ENCODE assay signal across 11 cellular contexts in genomic region chr12:12528361-12529092, GRCh38. TPM values are rescaled to one million over a fixed set of nuclear protein-coding genes. Genes with fewer than 3 reads are reported as not detected.
DNase-seq lines count a peak whose midpoint lies in the region; ATAC-seq, FAIRE-seq and TF ChIP-seq lines count a peak whose summit lies in the region.
"Had no signal": no experiment of that assay in that cellular context is flagged by ENCODE, and none has a peak within 500 bp of the region (broad histone marks: within the 10 kb centered on the region; RNA-seq: fewer than 3 reads in every experiment).

No MANE protein-coding gene starts in this region.

- no peak for TF ChIP-seq CTCF in C4-2B (conservative IDR thresholded peaks at IDR 0.05)

- peaks cover 2% of the 10 kb centered on the region for H3K9me3 Mint-ChIP-seq in activated naive CD8-positive, alpha-beta T cell treated with anti-CD3 and anti-CD28 coated beads for 36 hours
- no peaks in the 10 kb centered on the region for H3K9me3 Mint-ChIP-seq in memory B cell

- in situ Hi-C loops in G401 (cut with HindIII; ENCODE audit: low sequenced_read_pairs) = no loop called here

- DNase-seq in G401 (ENCODE audit: low spot score) (peak; percentile 44), memory B cell (ENCODE audit: low spot score in 2 of 2) (no peak), hippocampal formation (lab: John Stamatoyannopoulos, UW) (no peak), RCC 7860 (ENCODE audit: low spot score) (no peak)
- DNase-seq in activated naive CD8-positive, alpha-beta T cell treated with anti-CD3 and anti-CD28 coated beads for 36 hours = no peak
- DNase-seq: right cardiac atrium had no signal

- H3K27ac ChIP-seq in C4-2B = peak overlapping the region; percentile 45
- H3K27ac ChIP-seq: thoracic aorta had no signal

- no peak for ATAC-seq in memory B cell (ENCODE audit: low read depth)
- no peak for ATAC-seq in GM21381 (IDR thresholded peaks at IDR 0.05; ENCODE audit: unreplicated experiment)
- no peak for ATAC-seq in HG02938 (IDR thresholded peaks at IDR 0.05; ENCODE audit: unreplicated experiment)

- no peak overlapping the region for H3K4me3 Mint-ChIP-seq in activated naive CD8-positive, alpha-beta T cell treated with anti-CD3 and anti-CD28 coated beads for 36 hours
- H3K4me3 Mint-ChIP-seq in memory B cell = no peak overlapping the region
- H3K4me3 Mint-ChIP-seq: CD14-positive monocyte had no signal

- H3K27me3 Mint-ChIP-seq in activated naive CD8-positive, alpha-beta T cell treated with anti-CD3 and anti-CD28 coated beads for 36 hours = no peaks in the 10 kb centered on the region
- no peaks in the 10 kb centered on the region for H3K27me3 Mint-ChIP-seq in memory B cell

- FAIRE-seq in RCC 7860 (lab: Jason Lieb, UNC) = no peak

- H3K4me1 Mint-ChIP-seq in activated naive CD8-positive, alpha-beta T cell treated with anti-CD3 and anti-CD28 coated beads for 36 hours = peaks cover 38% of the 10 kb centered on the region
- H3K4me1 Mint-ChIP-seq in memory B cell = peaks cover 4% of the 10 kb centered on the region
- H3K4me1 Mint-ChIP-seq: CD14-positive monocyte had no signal

- peaks cover 17% of the 10 kb centered on the region for H3K36me3 Mint-ChIP-seq in activated naive CD8-positive, alpha-beta T cell treated with anti-CD3 and anti-CD28 coated beads for 36 hours
- no peaks in the 10 kb centered on the region for H3K36me3 Mint-ChIP-seq in memory B cell
- H3K36me3 Mint-ChIP-seq: CD14-positive monocyte had no signal

- H3K27ac Mint-ChIP-seq in activated naive CD8-positive, alpha-beta T cell treated with anti-CD3 and anti-CD28 coated beads for 36 hours = peak overlapping the region; percentile 82
- peak overlapping the region; percentile 4 for H3K27ac Mint-ChIP-seq in memory B cell

RNA-seq across cellular contexts. Expression of gene DUSP16, which starts 34.1 kb away (rescaled TPM):
- total RNA-seq in G401 (2014; rRNA removed; shearing (Covaris generic)) = 16.2 and 29.6 TPM in 2 replicates
- 10 to 100 TPM; 21.6 to 24.4 TPM for total RNA-seq in activated naive CD8-positive, alpha-beta T cell treated with anti-CD3 and anti-CD28 coated beads for 36 hours
